Comparison of ENCODE assay signal across 28 cellular contexts in the genomic region with DNA sequence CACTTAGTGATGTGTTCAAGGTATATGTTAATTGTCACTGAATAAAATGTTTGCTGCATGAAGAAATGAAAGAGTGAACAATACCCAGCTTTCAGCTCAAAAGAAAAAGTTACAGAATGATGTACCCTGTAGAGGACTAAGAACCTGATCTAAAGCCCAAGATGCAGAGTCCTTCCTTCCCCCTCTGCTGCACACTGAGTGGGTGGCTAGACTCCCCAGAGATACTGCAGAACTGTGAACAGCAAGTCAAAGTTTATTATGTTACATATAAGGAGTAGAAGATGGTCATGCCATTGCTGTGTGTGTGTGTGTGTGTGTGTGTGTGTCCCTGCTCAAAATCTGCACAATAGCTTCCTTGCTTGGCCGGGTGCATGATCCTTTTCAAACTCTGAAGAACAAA.
"Had no signal": no experiment of that assay in that cellular context is flagged by ENCODE, and none has a peak within 500 bp of the region (broad histone marks: within the 10 kb centered on the region; RNA-seq: fewer than 3 reads in every experiment).

No MANE protein-coding gene starts in this region.

- H3K36me3 Mint-ChIP-seq: stimulated activated effector memory CD8-positive, alpha-beta T cell treated with anti-CD3 and anti-CD28 coated beads, Interleukin-12 subunit alpha, Interleukin-12 subunit beta, amount 100 ng/mL, for 72 hours had no signal

- H3K4me1 ChIP-seq: stomach, suprapubic skin, testis, thyroid gland, tibial artery, tibial nerve, transverse colon, upper lobe of left lung, upper lobe of right lung, uterus, vagina had no signal

- DNase-seq: stimulated activated CD4-positive, alpha-beta T cell treated with anti-CD3 and anti-CD28 coated beads, Interleukin-2, amount 100 ng/mL, for 48 hours; stimulated activated CD4-positive, alpha-beta T cell treated with anti-CD3 and anti-CD28 coated beads, Interleukin-4, amount 100 ng/mL, for 1 hour; stimulated activated CD4-positive, alpha-beta T cell treated with anti-CD3 and anti-CD28 coated beads, Interleukin-4, amount 100 ng/mL, for 24 hours; stimulated activated CD4-positive, alpha-beta T cell treated with anti-CD3 and anti-CD28 coated beads, Interleukin-4, amount 100 ng/mL, for 4 hours; stimulated activated CD8-positive, alpha-beta memory T cell treated with anti-CD3 and anti-CD28 coated beads, Interleukin-4, amount 100 ng/mL, for 48 hours; stimulated activated naive CD4-positive, alpha-beta T cell; stimulated activated naive CD4-positive, alpha-beta T cell treated with Interleukin-2 at 50 U/mL for 16 hours; stimulated activated naive CD8-positive, alpha-beta T cell treated with anti-CD3 and anti-CD28 coated beads, Interleukin-15, amount 100 ng/mL, for 72 hours; stimulated activated naive CD8-positive, alpha-beta T cell treated with anti-CD3 and anti-CD28 coated beads, Interleukin-15, Interleukin-2, amounts not matched to agents 100 U/mL and 50 U/mL, for 24 hours; stomach; substantia nigra; testis; thyroid gland; tibial artery; transverse colon; trophoblast cell; upper lobe of left lung; upper lobe of right lung; uterus had no signal

- H3K4me1 Mint-ChIP-seq: stimulated activated effector memory CD8-positive, alpha-beta T cell treated with anti-CD3 and anti-CD28 coated beads, Interleukin-12 subunit alpha, Interleukin-12 subunit beta, amount 100 ng/mL, for 72 hours; stimulated activated memory B cell treated with anti-CD40 and anti-IgM and Interleukin-4, amounts not matched to agents 10 μg/mL and 1 μg/mL and 100 μg/mL, for 72 hours; stimulated activated naive CD8-positive, alpha-beta T cell treated with anti-CD3 and anti-CD28 coated beads, Interleukin-15, amount 100 ng/mL, for 72 hours had no signal

- FAIRE-seq: urothelium cell line had no signal

- H3K36me3 ChIP-seq: stomach, suprapubic skin, thoracic aorta, thyroid gland, transverse colon, upper lobe of left lung, upper lobe of right lung, uterus, vagina had no signal

- H3K27ac ChIP-seq: stomach, suprapubic skin, testis, thoracic aorta, thyroid gland, tibial artery, tibial nerve, transverse colon, upper lobe of left lung, upper lobe of right lung, uterus, vagina had no signal

- H3K27me3 Mint-ChIP-seq: stimulated activated memory B cell treated with anti-CD40 and anti-IgM and Interleukin-4, amounts not matched to agents 10 μg/mL and 1 μg/mL and 100 μg/mL, for 72 hours; stimulated activated naive CD8-positive, alpha-beta T cell treated with anti-CD3 and anti-CD28 coated beads, Interleukin-15, amount 100 ng/mL, for 72 hours; stimulated activated naive CD8-positive, alpha-beta T cell treated with anti-CD3 and anti-CD28 coated beads, Interleukin-15, Interleukin-2, amounts not matched to agents 100 ng/mL and 50 ng/mL, for 24 hours; type B pancreatic cell had no signal

- H3K4me3 ChIP-seq: stomach, suprapubic skin, testis, thoracic aorta, thyroid gland, tibial artery, tibial nerve, transverse colon, upper lobe of left lung, upper lobe of right lung, uterus, vagina had no signal

- H3K4me3 Mint-ChIP-seq: stimulated activated effector memory CD8-positive, alpha-beta T cell treated with anti-CD3 and anti-CD28 coated beads, Interleukin-12 subunit alpha, Interleukin-12 subunit beta, amount 100 ng/mL, for 72 hours; stimulated activated memory B cell treated with anti-CD40 and anti-IgM and Interleukin-4, amounts not matched to agents 10 μg/mL and 1 μg/mL and 100 μg/mL, for 72 hours; stimulated activated naive CD8-positive, alpha-beta T cell treated with anti-CD3 and anti-CD28 coated beads, Interleukin-15, amount 100 ng/mL, for 72 hours; stimulated activated naive CD8-positive, alpha-beta T cell treated with anti-CD3 and anti-CD28 coated beads, Interleukin-15, Interleukin-2, amounts not matched to agents 100 ng/mL and 50 ng/mL, for 24 hours; type B pancreatic cell had no signal

- H3K27me3 ChIP-seq: stomach, suprapubic skin, testis, thyroid gland, tibial artery, tibial nerve, transverse colon, upper lobe of left lung, upper lobe of right lung, uterus, vagina had no signal

- H3K9me3 ChIP-seq: suprapubic skin, testis, thoracic aorta, thyroid gland, upper lobe of left lung, upper lobe of right lung, uterus, vagina had no signal

- ATAC-seq: stimulated activated effector memory CD8-positive, alpha-beta T cell treated with anti-CD3 and anti-CD28 coated beads, Interleukin-12 subunit alpha, Interleukin-12 subunit beta, amount 100 ng/mL, for 72 hours; stimulated activated memory B cell treated with anti-CD40 and anti-IgM and Interleukin-4, amounts not matched to agents 10 μg/mL and 1 μg/mL and 100 μg/mL, for 72 hours; stimulated activated naive CD8-positive, alpha-beta T cell treated with anti-CD3 and anti-CD28 coated beads, Interleukin-15, amount 100 ng/mL, for 72 hours; stimulated activated naive CD8-positive, alpha-beta T cell treated with anti-CD3 and anti-CD28 coated beads, Interleukin-15, Interleukin-2, amounts not matched to agents 100 U/mL and 50 U/mL, for 24 hours; upper lobe of right lung had no signal

- H3K27ac Mint-ChIP-seq: stimulated activated effector memory CD8-positive, alpha-beta T cell treated with anti-CD3 and anti-CD28 coated beads, Interleukin-12 subunit alpha, Interleukin-12 subunit beta, amount 100 ng/mL, for 72 hours; stimulated activated memory B cell treated with anti-CD40 and anti-IgM and Interleukin-4, amounts not matched to agents 10 μg/mL and 1 μg/mL and 100 μg/mL, for 72 hours; stimulated activated naive CD8-positive, alpha-beta T cell treated with anti-CD3 and anti-CD28 coated beads, Interleukin-15, amount 100 ng/mL, for 72 hours; stimulated activated naive CD8-positive, alpha-beta T cell treated with anti-CD3 and anti-CD28 coated beads, Interleukin-15, Interleukin-2, amounts not matched to agents 100 ng/mL and 50 ng/mL, for 24 hours; type B pancreatic cell had no signal
